In the genomic region with DNA sequence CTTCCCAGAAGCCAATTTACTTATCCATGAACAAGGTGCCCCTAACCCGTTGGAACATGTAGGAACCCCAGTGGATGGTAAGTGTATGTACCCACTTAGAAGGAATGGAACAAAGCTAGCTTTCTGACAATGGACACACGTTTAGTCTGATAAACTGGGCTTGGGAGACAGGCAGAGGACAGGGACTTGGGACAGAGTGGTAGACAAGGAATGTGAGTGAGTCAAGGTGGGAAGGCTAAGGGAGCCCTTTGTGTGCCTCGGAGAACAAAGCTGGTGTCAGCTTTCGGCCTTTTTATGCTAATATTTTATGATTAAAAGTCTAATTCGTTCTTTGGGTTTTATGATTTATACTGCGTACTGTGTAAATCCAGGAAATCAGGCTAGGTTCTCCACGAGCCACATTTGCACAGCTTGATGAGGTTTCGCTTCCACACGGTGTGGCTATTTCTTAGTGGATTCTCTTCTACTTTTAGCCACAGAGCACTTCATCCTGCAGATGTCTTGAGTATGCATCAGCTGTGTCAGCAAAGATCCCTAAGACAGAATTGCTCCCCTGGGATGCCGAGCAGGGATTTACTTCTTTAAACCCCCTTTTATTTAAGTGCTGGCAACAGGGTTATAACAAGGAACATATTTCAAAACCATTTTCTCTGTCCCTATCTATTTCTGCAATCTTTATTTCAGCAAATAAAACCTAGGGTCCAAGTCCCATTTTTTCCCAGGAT, we compare ENCODE assay signal across 29 cellular contexts.
DNase-seq lines count a peak whose midpoint lies in the region; ATAC-seq, FAIRE-seq and TF ChIP-seq lines count a peak whose summit lies in the region.
"Had no signal": no experiment of that assay in that cellular context is flagged by ENCODE, and none has a peak within 500 bp of the region (broad histone marks: within the 10 kb centered on the region; RNA-seq: fewer than 3 reads in every experiment).

No MANE protein-coding gene starts in this region.

- no peak overlapping the region for H4K12ac ChIP-seq in trophoblast cell (ENCODE audit: low read depth, low read length)

- no peak overlapping the region for H4K8ac ChIP-seq in trophoblast cell (ENCODE audit: low read depth, low read length)

- H3K9me3 Mint-ChIP-seq in WTC11 = no peaks in the 10 kb centered on the region; the same call in 1 of the 2 replicates
- H3K9me3 Mint-ChIP-seq in memory B cell = peaks cover 2% of the 10 kb centered on the region
- H3K9me3 Mint-ChIP-seq in activated naive CD8-positive, alpha-beta T cell treated with anti-CD3 and anti-CD28 coated beads, Interleukin-2, amount 50 U/mL, for 24 hours = no peaks in the 10 kb centered on the region
- H3K9me3 Mint-ChIP-seq: activated CD4-positive, alpha-beta memory T cell treated with anti-CD3 and anti-CD28 coated beads, Interleukin-2, amount 10 ng/mL, durations not matched to agents 7 days and 5 days; activated naive CD4-positive, alpha-beta T cell treated with anti-CD3 and anti-CD28 coated beads, Interleukin-2, amount 50 U/mL, for 24 hours; activated T-helper 17 cell treated with anti-CD3 and anti-CD28 coated beads, Interleukin-2, amount 50 U/mL, for 72 hours; T-cell had no signal

- H3K4me3 Mint-ChIP-seq in WTC11 (no peak overlapping the region), memory B cell (no peak overlapping the region)
- no peak overlapping the region for H3K4me3 Mint-ChIP-seq in activated naive CD8-positive, alpha-beta T cell treated with anti-CD3 and anti-CD28 coated beads, Interleukin-2, amount 50 U/mL, for 24 hours
- H3K4me3 Mint-ChIP-seq: activated CD4-positive, alpha-beta memory T cell treated with anti-CD3 and anti-CD28 coated beads, Interleukin-2, amount 10 ng/mL, durations not matched to agents 7 days and 5 days; activated naive CD4-positive, alpha-beta T cell treated with anti-CD3 and anti-CD28 coated beads, Interleukin-2, amount 50 U/mL, for 24 hours; activated T-helper 17 cell treated with anti-CD3 and anti-CD28 coated beads, Interleukin-2, amount 50 U/mL, for 72 hours; IgD-negative memory B cell; T-cell had no signal

- CTCF ChIA-PET in WTC11 (lab: Charles Lee) = interaction anchor here (0.5 to 1.3 kb wide), 3 partner anchors 208 to 322 kb away, joined by 3 to 4 read pairs (median 3); no protein-coding TSS in a partner anchor

- H3K9me3 ChIP-seq in suprapubic skin (no peaks in the 10 kb centered on the region), trophoblast cell (ENCODE audit: insufficient read depth, low read depth, low read length) (no peaks in the 10 kb centered on the region)
- H3K9me3 ChIP-seq: esophagus muscularis mucosa, SJSA1, thoracic aorta, vagina had no signal

- H3K4ac ChIP-seq in trophoblast cell (ENCODE audit: low read depth, low read length) = no peak overlapping the region

- no peak overlapping the region for H2BK120ac ChIP-seq in trophoblast cell (ENCODE audit: insufficient read depth, low read length, poor library complexity)

- H3K27ac ChIP-seq in suprapubic skin (no peak overlapping the region), trophoblast cell (ENCODE audit: low read depth, low read length) (no peak overlapping the region)
- H3K27ac ChIP-seq: esophagus muscularis mucosa, SJSA1, thoracic aorta, vagina had no signal

- no peak overlapping the region for H3K4me2 ChIP-seq in trophoblast cell (ENCODE audit: low read length)

- no peak for TF ChIP-seq POLR2A in suprapubic skin (IDR thresholded peaks at IDR 0.05)

- H3K14ac ChIP-seq in trophoblast cell (ENCODE audit: low read length) = no peak overlapping the region

- no peaks in the 10 kb centered on the region for H3K36me3 ChIP-seq in suprapubic skin
- H3K36me3 ChIP-seq in trophoblast cell (ENCODE audit: control insufficient read depth in 1 of 2, insufficient read depth in 2 of 2, low read length in 2 of 2) = no peaks in the 10 kb centered on the region
- H3K36me3 ChIP-seq: esophagus muscularis mucosa, SJSA1, thoracic aorta, vagina had no signal

- TF ChIP-seq EP300 in suprapubic skin (IDR thresholded peaks at IDR 0.05) = no peak

- H3K36me3 Mint-ChIP-seq in WTC11 (no peaks in the 10 kb centered on the region), memory B cell (peaks cover 5% of the 10 kb centered on the region)
- H3K36me3 Mint-ChIP-seq in activated naive CD8-positive, alpha-beta T cell treated with anti-CD3 and anti-CD28 coated beads, Interleukin-2, amount 50 U/mL, for 24 hours (ENCODE audit: low read depth) = no peaks in the 10 kb centered on the region
- H3K36me3 Mint-ChIP-seq: activated naive CD4-positive, alpha-beta T cell treated with anti-CD3 and anti-CD28 coated beads, Interleukin-2, amount 50 U/mL, for 24 hours; IgD-negative memory B cell; T-cell had no signal

- no peaks in the 10 kb centered on the region for H3K79me1 ChIP-seq in trophoblast cell (ENCODE audit: low read length)

- no peak overlapping the region for H2AFZ ChIP-seq in trophoblast cell (ENCODE audit: insufficient read depth, low read length, poor library complexity)

- TF ChIP-seq CTCF in WTC11 (IDR thresholded peaks at IDR 0.05) (no peak), suprapubic skin (IDR thresholded peaks at IDR 0.05) (no peak)

- H3K4me1 ChIP-seq in suprapubic skin = no peaks in the 10 kb centered on the region
- H3K4me1 ChIP-seq in trophoblast cell (ENCODE audit: control insufficient read depth in 1 of 2, insufficient read depth in 2 of 2, low read length in 2 of 2) = no peaks in the 10 kb centered on the region

- no peak for FAIRE-seq in GM19239 (lab: Jason Lieb, UNC)
- FAIRE-seq: A204.1, frontal cortex had no signal

- no peaks in the 10 kb centered on the region for H3K79me2 ChIP-seq in trophoblast cell (ENCODE audit: control insufficient read depth, insufficient read depth, low read length, poor library complexity)

- DNase-seq in NCI-H82 (lab: John Stamatoyannopoulos, UW) (peak; percentile 75), NCI-H82 treated with DMSO at 0.1 percent for 48 hours (lab: John Stamatoyannopoulos, UW; ENCODE audit: unreplicated experiment) (no peak), WTC11 (ENCODE audit: low spot score) (no peak), memory B cell (ENCODE audit: low spot score in 2 of 2) (no peak), GM19239 (ENCODE audit: insufficient read length, low spot score) (no peak), suprapubic skin (ENCODE audit: low spot score in 2 of 2) (no peak), trophoblast cell (no peak)
- DNase-seq in activated naive CD8-positive, alpha-beta T cell treated with anti-CD3 and anti-CD28 coated beads, Interleukin-2, amount 50 U/mL, for 24 hours = no peak
- DNase-seq: activated CD4-positive, alpha-beta memory T cell treated with anti-CD3 and anti-CD28 coated beads, Interleukin-2, amount 10 ng/mL, durations not matched to agents 7 days and 5 days; activated CD4-positive, CD25-positive, alpha-beta regulatory T cell treated with anti-CD3 and anti-CD28 coated beads, Interleukin-2, amount 50 U/mL, for 72 hours; activated CD8-positive, alpha-beta memory T cell treated with anti-CD3 and anti-CD28 coated beads, Interleukin-2, amount 50 U/mL, for 48 hours; aorta; caudate nucleus; DMS153; NCI-H1092 treated with DMSO at 0.1 percent for 48 hours; NCI-H2081; NCI-H446 treated with DMSO at 0.1 percent for 48 hours; nucleus accumbens; stimulated activated naive CD8-positive, alpha-beta T cell treated with anti-CD3 and anti-CD28 coated beads, Interleukin-15, Interleukin-2, amounts not matched to agents 100 U/mL and 50 U/mL, for 24 hours; T-cell had no signal

- H4K91ac ChIP-seq in trophoblast cell (ENCODE audit: low read depth, low read length) = no peak overlapping the region

- no peak overlapping the region for H3K18ac ChIP-seq in trophoblast cell (ENCODE audit: low read length)

- H3K4me1 Mint-ChIP-seq in WTC11 = peaks cover 27% of the 10 kb centered on the region
- H3K4me1 Mint-ChIP-seq in memory B cell = peaks cover 36% of the 10 kb centered on the region
- peaks cover 19% of the 10 kb centered on the region for H3K4me1 Mint-ChIP-seq in activated naive CD8-positive, alpha-beta T cell treated with anti-CD3 and anti-CD28 coated beads, Interleukin-2, amount 50 U/mL, for 24 hours
- H3K4me1 Mint-ChIP-seq: activated CD4-positive, alpha-beta memory T cell treated with anti-CD3 and anti-CD28 coated beads, Interleukin-2, amount 10 ng/mL, durations not matched to agents 7 days and 5 days; activated naive CD4-positive, alpha-beta T cell treated with anti-CD3 and anti-CD28 coated beads, Interleukin-2, amount 50 U/mL, for 24 hours; activated T-helper 17 cell treated with anti-CD3 and anti-CD28 coated beads, Interleukin-2, amount 50 U/mL, for 72 hours had no signal

- H2BK5ac ChIP-seq in trophoblast cell (ENCODE audit: low read depth, low read length, poor library complexity) = no peak overlapping the region

- 81% methylated on average over 10 of the region's 10 CpGs for WGBS in suprapubic skin
- WGBS in trophoblast cell (ENCODE audit: extremely low coverage, insufficient coverage, insufficient read length) = no CpG with 5 or more reads among the region's 10 CpGs

- no peak overlapping the region for H3K9ac ChIP-seq in trophoblast cell (ENCODE audit: low read length)

- H2AK5ac ChIP-seq in trophoblast cell (ENCODE audit: low read length) = no peak overlapping the region

- no peak overlapping the region for H2BK12ac ChIP-seq in trophoblast cell (ENCODE audit: low read length)

- H3K4me3 ChIP-seq in suprapubic skin (no peak overlapping the region), trophoblast cell (ENCODE audit: low read depth, low read length) (no peak overlapping the region)
- H3K4me3 ChIP-seq: esophagus muscularis mucosa, SJSA1, thoracic aorta, vagina had no signal

- H3K27me3 ChIP-seq in suprapubic skin (no peaks in the 10 kb centered on the region), trophoblast cell (ENCODE audit: insufficient read depth, low read length) (no peaks in the 10 kb centered on the region)
- H3K27me3 ChIP-seq: esophagus muscularis mucosa, SJSA1, vagina had no signal

- ATAC-seq in WTC11 = peak; percentile 56; the same call in 1 of the 2 replicates
- ATAC-seq in memory B cell (ENCODE audit: low read depth) = no peak
- ATAC-seq in activated naive CD8-positive, alpha-beta T cell treated with anti-CD3 and anti-CD28 coated beads, Interleukin-2, amount 50 U/mL, for 24 hours = no peak
- ATAC-seq: activated T-helper 17 cell treated with anti-CD3 and anti-CD28 coated beads, Interleukin-2, amount 50 U/mL, for 72 hours; stimulated activated naive CD8-positive, alpha-beta T cell treated with anti-CD3 and anti-CD28 coated beads, Interleukin-15, Interleukin-2, amounts not matched to agents 100 U/mL and 50 U/mL, for 24 hours; T-cell had no signal

- POLR2A ChIA-PET in WTC11 (lab: Charles Lee) = no interaction called here

- H3K27ac Mint-ChIP-seq in WTC11 (no peak overlapping the region), memory B cell (peak overlapping the region; percentile 43)
- no peak overlapping the region for H3K27ac Mint-ChIP-seq in activated naive CD8-positive, alpha-beta T cell treated with anti-CD3 and anti-CD28 coated beads, Interleukin-2, amount 50 U/mL, for 24 hours
- H3K27ac Mint-ChIP-seq: activated CD4-positive, alpha-beta memory T cell treated with anti-CD3 and anti-CD28 coated beads, Interleukin-2, amount 10 ng/mL, durations not matched to agents 7 days and 5 days; activated naive CD4-positive, alpha-beta T cell treated with anti-CD3 and anti-CD28 coated beads, Interleukin-2, amount 50 U/mL, for 24 hours; activated T-helper 17 cell treated with anti-CD3 and anti-CD28 coated beads, Interleukin-2, amount 50 U/mL, for 72 hours; IgD-negative memory B cell; T-cell had no signal

- H3K23ac ChIP-seq in trophoblast cell (ENCODE audit: low read length) = no peak overlapping the region

- H3K27me3 Mint-ChIP-seq in WTC11 (ENCODE audit: low read depth) = no peaks in the 10 kb centered on the region
- H3K27me3 Mint-ChIP-seq in memory B cell = no peaks in the 10 kb centered on the region
- H3K27me3 Mint-ChIP-seq in activated naive CD8-positive, alpha-beta T cell treated with anti-CD3 and anti-CD28 coated beads, Interleukin-2, amount 50 U/mL, for 24 hours = no peaks in the 10 kb centered on the region
- H3K27me3 Mint-ChIP-seq: activated naive CD4-positive, alpha-beta T cell treated with anti-CD3 and anti-CD28 coated beads, Interleukin-2, amount 50 U/mL, for 24 hours; activated T-helper 17 cell treated with anti-CD3 and anti-CD28 coated beads, Interleukin-2, amount 50 U/mL, for 72 hours; IgD-negative memory B cell; T-cell had no signal
